Comparison of ENCODE assay signal across 14 cellular contexts in the genomic region with DNA sequence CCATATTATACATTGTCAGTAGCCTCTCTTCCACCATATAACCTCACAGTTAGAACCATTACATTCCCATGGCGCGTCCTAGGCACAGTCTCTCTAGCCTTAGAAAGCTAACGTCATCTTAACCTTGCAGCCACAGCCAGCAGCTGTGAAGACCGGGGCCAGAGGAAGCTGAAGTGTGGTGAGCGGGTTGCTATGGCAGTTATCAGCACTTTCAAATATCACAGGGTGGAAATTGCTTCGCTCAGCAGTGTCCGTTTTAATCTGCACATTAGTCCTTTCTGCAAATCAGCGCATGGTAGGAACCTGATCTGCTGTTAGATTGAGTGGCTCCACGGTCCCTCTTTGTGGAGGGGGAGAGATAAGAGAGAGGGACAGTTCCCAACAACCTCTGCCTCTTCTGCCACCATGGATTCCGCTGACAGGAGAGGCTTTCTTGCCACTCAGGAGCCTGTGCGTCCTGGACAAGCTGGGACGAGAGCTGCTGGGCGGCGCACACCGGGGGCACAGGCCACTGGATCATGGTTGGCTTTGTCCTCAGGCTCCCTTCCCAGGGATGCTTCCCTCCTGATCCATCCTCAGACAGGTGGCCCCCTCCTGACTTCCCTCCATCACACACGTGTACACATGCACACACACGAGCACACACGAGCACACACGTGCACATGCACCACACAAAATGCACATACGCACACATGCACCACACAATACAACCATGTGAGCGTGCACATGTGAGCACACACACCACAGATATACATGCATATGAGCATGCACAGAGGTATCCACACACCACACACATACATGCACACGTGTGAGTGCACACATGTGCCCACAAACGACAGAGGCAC.
DNase-seq lines count a peak whose midpoint lies in the region; ATAC-seq, FAIRE-seq and TF ChIP-seq lines count a peak whose summit lies in the region.
"Had no signal": no experiment of that assay in that cellular context is flagged by ENCODE, and none has a peak within 500 bp of the region (broad histone marks: within the 10 kb centered on the region; RNA-seq: fewer than 3 reads in every experiment).

No MANE protein-coding gene starts in this region.

- H2BK12ac ChIP-seq in trophoblast cell (ENCODE audit: low read length), result no peak overlapping the region

- no peak overlapping the region for H3K23ac ChIP-seq in trophoblast cell (ENCODE audit: low read length)

- no peak overlapping the region for H3K14ac ChIP-seq in trophoblast cell (ENCODE audit: low read length)

- H2BK120ac ChIP-seq in trophoblast cell (ENCODE audit: insufficient read depth, low read length, poor library complexity), result no peak overlapping the region

- no peaks in the 10 kb centered on the region for H3K36me3 ChIP-seq in trophoblast cell (ENCODE audit: control insufficient read depth in 1 of 2, insufficient read depth in 2 of 2, low read length in 2 of 2)

- peak; percentile 26 for FAIRE-seq in GM18507 (lab: Jason Lieb, UNC)
- FAIRE-seq: GM12892 had no signal

- peak overlapping the region in 1 of 2 donors; percentile 37 for H3K27ac Mint-ChIP-seq in natural killer cell

- H3K27ac ChIP-seq in epithelial cell of prostate (peak overlapping the region; percentile 70), trophoblast cell (ENCODE audit: low read depth, low read length) (no peak overlapping the region)
- H3K27ac ChIP-seq: KMS-11 had no signal

- ATAC-seq in natural killer cell, result peak; percentile 77 to 90 (median 84)

- no peaks in the 10 kb centered on the region for H3K27me3 ChIP-seq in trophoblast cell (ENCODE audit: insufficient read depth, low read length)

- no peak overlapping the region for H2AK5ac ChIP-seq in trophoblast cell (ENCODE audit: low read length)

- no peak overlapping the region for H2BK5ac ChIP-seq in trophoblast cell (ENCODE audit: low read depth, low read length, poor library complexity)

- H3K9me3 Mint-ChIP-seq in natural killer cell, result peaks cover 0 to 6% of the 10 kb centered on the region in 2 donors

- peaks cover 17% of the 10 kb centered on the region for H3K36me3 Mint-ChIP-seq in natural killer cell

- no peak overlapping the region for H3K4me3 ChIP-seq in trophoblast cell (ENCODE audit: low read depth, low read length)

- no CpG with 5 or more reads among the region's 23 CpGs for WGBS in trophoblast cell (ENCODE audit: extremely low coverage, insufficient coverage, insufficient read length)

- no peaks in the 10 kb centered on the region for H3K79me1 ChIP-seq in trophoblast cell (ENCODE audit: low read length)

- no peak overlapping the region for H3K9ac ChIP-seq in trophoblast cell (ENCODE audit: low read length)
- H3K9ac ChIP-seq: KMS-11 had no signal

- H3K4ac ChIP-seq in trophoblast cell (ENCODE audit: low read depth, low read length), result no peak overlapping the region

- no peak overlapping the region for H2AFZ ChIP-seq in trophoblast cell (ENCODE audit: insufficient read depth, low read length, poor library complexity)

- no peak overlapping the region for H4K8ac ChIP-seq in trophoblast cell (ENCODE audit: low read depth, low read length)

- H3K4me1 Mint-ChIP-seq in natural killer cell, result peaks cover 6 to 18% of the 10 kb centered on the region in 2 donors

- DNase-seq in GM18507 (ENCODE audit: extremely low spot score, insufficient read length, low read depth), result no peak
- DNase-seq in NCI-H146 treated with DMSO at 0.1 percent for 48 hours (lab: John Stamatoyannopoulos, UW; ENCODE audit: unreplicated experiment), result peak; percentile 91
- no peak for DNase-seq in epithelial cell of prostate (ENCODE audit: low read depth, low spot score)
- DNase-seq in natural killer cell, result peak; percentile 33
- no peak for DNase-seq in trophoblast cell
- DNase-seq in NCI-H774 (lab: John Stamatoyannopoulos, UW), result no peak
- DNase-seq in NCI-H1105 treated with DMSO at 0.1 percent for 48 hours (lab: John Stamatoyannopoulos, UW), result no peak
- DNase-seq: Calu3, cerebellar nuclear complex, foreskin fibroblast, midbrain, NCI-H446 had no signal

- H4K91ac ChIP-seq in trophoblast cell (ENCODE audit: low read depth, low read length), result no peak overlapping the region

- TF ChIP-seq CTCF in natural killer cell (IDR thresholded peaks at IDR 0.05), result no peak

- no peaks in the 10 kb centered on the region for H3K4me1 ChIP-seq in trophoblast cell (ENCODE audit: control insufficient read depth in 1 of 2, insufficient read depth in 2 of 2, low read length in 2 of 2)

- H3K27me3 Mint-ChIP-seq in natural killer cell (ENCODE audit: low read depth in 2 of 2), result peaks cover 14 to 18% of the 10 kb centered on the region in 2 donors

- H3K9me3 ChIP-seq in trophoblast cell (ENCODE audit: insufficient read depth, low read depth, low read length), result peaks cover 10% of the 10 kb centered on the region

- H3K18ac ChIP-seq in trophoblast cell (ENCODE audit: low read length), result no peak overlapping the region

- intact Hi-C loops in natural killer cell (cut with micrococcal nuclease), result no loop called here

- H4K12ac ChIP-seq in trophoblast cell (ENCODE audit: low read depth, low read length), result no peak overlapping the region

- H3K4me2 ChIP-seq in trophoblast cell (ENCODE audit: low read length), result no peak overlapping the region
- H3K4me2 ChIP-seq: KMS-11 had no signal

- H3K79me2 ChIP-seq in trophoblast cell (ENCODE audit: control insufficient read depth, insufficient read depth, low read length, poor library complexity), result no peaks in the 10 kb centered on the region

- H3K4me3 Mint-ChIP-seq in natural killer cell, result no peak overlapping the region

Comparison
In these comparisons a context has a peak if more than half of its experiments do, and no peak if none do; other contexts are left out.
1. DNase-seq: peak in NCI-H146 treated with DMSO at 0.1 percent for 48 hours (single experiment) and natural killer cell (single experiment); none in GM18507 (single experiment), epithelial cell of prostate (single experiment), trophoblast cell (0 of 2), NCI-H774 (single experiment) and NCI-H1105 treated with DMSO at 0.1 percent for 48 hours (single experiment).